ENCODE assay signal across 6 cellular contexts in genomic region chr16:25788637-25789036, GRCh38.
"Had no signal": no experiment of that assay in that cellular context is flagged by ENCODE, and none has a peak within 500 bp of the region (broad histone marks: within the 10 kb centered on the region; RNA-seq: fewer than 3 reads in every experiment).

No MANE protein-coding gene starts in this region.

- FAIRE-seq: G401.6, GM12892, GM18507, GM19239 had no signal

- DNase-seq: GDM1, GF-D8 had no signal
